22 cellular contexts compared by ENCODE assay signal in the genomic region with DNA sequence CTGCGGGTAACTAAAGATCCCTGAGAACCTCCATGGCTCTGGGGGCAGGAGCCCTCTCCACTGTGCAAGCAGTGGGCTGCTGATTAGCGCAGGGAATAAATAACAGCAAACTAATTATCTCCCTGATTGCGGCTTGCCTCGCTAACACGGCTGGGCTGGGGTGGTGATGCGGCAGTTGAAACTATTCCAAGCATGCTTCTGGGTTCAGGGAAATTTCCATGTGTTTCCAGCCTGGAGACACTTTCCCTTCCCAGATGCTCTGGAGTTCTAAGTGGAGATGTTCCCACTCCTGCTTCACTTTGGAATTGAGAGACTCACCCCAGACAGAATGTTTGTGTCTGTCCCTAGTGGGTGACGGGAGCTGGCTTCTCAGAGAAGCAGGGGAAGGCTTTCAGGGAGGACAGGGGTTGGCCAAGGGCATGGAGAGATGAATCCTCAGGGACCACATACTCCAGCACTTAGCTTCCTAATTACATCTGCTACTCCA. TPM values are rescaled to one million over a fixed set of nuclear protein-coding genes. Genes with fewer than 3 reads are reported as not detected.
"Had no signal": no experiment of that assay in that cellular context is flagged by ENCODE, and none has a peak within 500 bp of the region (broad histone marks: within the 10 kb centered on the region; RNA-seq: fewer than 3 reads in every experiment).

No MANE protein-coding gene starts in this region.

- H3K4me3 Mint-ChIP-seq: activated naive CD4-positive, alpha-beta T cell treated with anti-CD3 and anti-CD28 coated beads for 36 hours; activated naive CD8-positive, alpha-beta T cell treated with anti-CD3 and anti-CD28 coated beads, Interleukin-2, amount 50 U/mL, for 24 hours; activated T-helper 1 cell treated with anti-CD3 and anti-CD28 coated beads, Interleukin-12 subunit alpha, Interleukin-12 subunit beta, Interleukin-2, Interleukin-4 antibody, amounts not matched to agents 30 ng/mL and 10 ng/mL and 1 ng/mL, durations not matched to agents 14 hours and 24 hours and 36 hours; effector memory CD8-positive, alpha-beta T cell; neural progenitor cell; stimulated activated naive CD8-positive, alpha-beta T cell treated with anti-CD3 and anti-CD28 coated beads, Interleukin-15, Interleukin-2, amounts not matched to agents 100 ng/mL and 50 ng/mL, for 24 hours; type B pancreatic cell had no signal

- H3K27ac ChIP-seq: ascending aorta, epithelial cell of prostate, gastroesophageal sphincter, hepatocyte, neural progenitor cell, pancreas, skin epidermis, suprapubic skin had no signal

- H3K9ac ChIP-seq: neural progenitor cell had no signal

- H2AFZ ChIP-seq: hepatocyte, neural progenitor cell had no signal

- H3K4me3 ChIP-seq: ascending aorta, breast epithelium, gastroesophageal sphincter, hepatocyte, neural progenitor cell, pancreas, skin epidermis, suprapubic skin had no signal

- DNase-seq: activated CD4-positive, CD25-positive, alpha-beta regulatory T cell treated with anti-CD3 and anti-CD28 coated beads, Interleukin-2, amount 50 U/mL, for 72 hours; activated naive CD4-positive, alpha-beta T cell treated with anti-CD3 and anti-CD28 coated beads for 36 hours; activated naive CD8-positive, alpha-beta T cell treated with anti-CD3 and anti-CD28 coated beads, Interleukin-2, amount 50 U/mL, for 24 hours; dermis blood vessel endothelial cell; effector memory CD8-positive, alpha-beta T cell; kidney; pancreas; T-helper 1 cell; T1000 had no signal

- H3K27ac Mint-ChIP-seq: activated naive CD4-positive, alpha-beta T cell treated with anti-CD3 and anti-CD28 coated beads for 36 hours; activated naive CD8-positive, alpha-beta T cell treated with anti-CD3 and anti-CD28 coated beads, Interleukin-2, amount 50 U/mL, for 24 hours; activated T-helper 1 cell treated with anti-CD3 and anti-CD28 coated beads, Interleukin-12 subunit alpha, Interleukin-12 subunit beta, Interleukin-2, Interleukin-4 antibody, amounts not matched to agents 30 ng/mL and 10 ng/mL and 1 ng/mL, durations not matched to agents 14 hours and 24 hours and 36 hours; neural progenitor cell; stimulated activated naive CD8-positive, alpha-beta T cell treated with anti-CD3 and anti-CD28 coated beads, Interleukin-15, Interleukin-2, amounts not matched to agents 100 ng/mL and 50 ng/mL, for 24 hours; type B pancreatic cell had no signal

- H3K4me2 ChIP-seq: hepatocyte, neural progenitor cell had no signal

- H3K27me3 Mint-ChIP-seq: activated naive CD8-positive, alpha-beta T cell treated with anti-CD3 and anti-CD28 coated beads, Interleukin-2, amount 50 U/mL, for 24 hours; stimulated activated naive CD8-positive, alpha-beta T cell treated with anti-CD3 and anti-CD28 coated beads, Interleukin-15, Interleukin-2, amounts not matched to agents 100 ng/mL and 50 ng/mL, for 24 hours had no signal

- H3K9me3 ChIP-seq: ascending aorta, breast epithelium, gastroesophageal sphincter, pancreas, suprapubic skin had no signal

- H3K4me1 ChIP-seq: ascending aorta, breast epithelium, gastroesophageal sphincter, neural progenitor cell, pancreas, suprapubic skin had no signal

- H3K36me3 ChIP-seq: ascending aorta, breast epithelium, gastroesophageal sphincter, neural progenitor cell, pancreas, suprapubic skin had no signal

- ATAC-seq: activated naive CD8-positive, alpha-beta T cell treated with anti-CD3 and anti-CD28 coated beads, Interleukin-2, amount 50 U/mL, for 24 hours; effector memory CD8-positive, alpha-beta T cell; gastroesophageal sphincter had no signal

- H3K36me3 Mint-ChIP-seq: neural progenitor cell, type B pancreatic cell had no signal

- H3K79me2 ChIP-seq: hepatocyte had no signal

- H3K27me3 ChIP-seq: ascending aorta, breast epithelium, hepatocyte, pancreas had no signal

- H3K4me1 Mint-ChIP-seq: activated naive CD8-positive, alpha-beta T cell treated with anti-CD3 and anti-CD28 coated beads, Interleukin-2, amount 50 U/mL, for 24 hours had no signal

- H3K9me3 Mint-ChIP-seq: activated naive CD4-positive, alpha-beta T cell treated with anti-CD3 and anti-CD28 coated beads for 36 hours; activated naive CD8-positive, alpha-beta T cell treated with anti-CD3 and anti-CD28 coated beads, Interleukin-2, amount 50 U/mL, for 24 hours; activated T-helper 1 cell treated with anti-CD3 and anti-CD28 coated beads, Interleukin-12 subunit alpha, Interleukin-12 subunit beta, Interleukin-2, Interleukin-4 antibody, amounts not matched to agents 30 ng/mL and 10 ng/mL and 1 ng/mL, durations not matched to agents 14 hours and 24 hours and 36 hours; effector memory CD8-positive, alpha-beta T cell; neural progenitor cell; stimulated activated naive CD8-positive, alpha-beta T cell treated with anti-CD3 and anti-CD28 coated beads, Interleukin-15, Interleukin-2, amounts not matched to agents 100 ng/mL and 50 ng/mL, for 24 hours; type B pancreatic cell had no signal

RNA-seq across cellular contexts. Expression of gene GPR61, which starts 18.2 kb away (rescaled TPM):
- total RNA-seq: activated CD8-positive, alpha-beta memory T cell treated with anti-CD3 and anti-CD28 coated beads for 36 hours; activated T-helper 1 cell treated with anti-CD3 and anti-CD28 coated beads, Interleukin-12 subunit alpha, Interleukin-12 subunit beta, Interleukin-2, Interleukin-4 antibody, amounts not matched to agents 30 ng/mL and 10 ng/mL and 1 ng/mL, durations not matched to agents 14 hours and 24 hours and 36 hours; ascending aorta; breast epithelium; chondrocyte; dermis blood vessel endothelial cell; gastroesophageal sphincter; kidney had no signal
